16 cellular contexts compared by ENCODE assay signal in the genomic region with DNA sequence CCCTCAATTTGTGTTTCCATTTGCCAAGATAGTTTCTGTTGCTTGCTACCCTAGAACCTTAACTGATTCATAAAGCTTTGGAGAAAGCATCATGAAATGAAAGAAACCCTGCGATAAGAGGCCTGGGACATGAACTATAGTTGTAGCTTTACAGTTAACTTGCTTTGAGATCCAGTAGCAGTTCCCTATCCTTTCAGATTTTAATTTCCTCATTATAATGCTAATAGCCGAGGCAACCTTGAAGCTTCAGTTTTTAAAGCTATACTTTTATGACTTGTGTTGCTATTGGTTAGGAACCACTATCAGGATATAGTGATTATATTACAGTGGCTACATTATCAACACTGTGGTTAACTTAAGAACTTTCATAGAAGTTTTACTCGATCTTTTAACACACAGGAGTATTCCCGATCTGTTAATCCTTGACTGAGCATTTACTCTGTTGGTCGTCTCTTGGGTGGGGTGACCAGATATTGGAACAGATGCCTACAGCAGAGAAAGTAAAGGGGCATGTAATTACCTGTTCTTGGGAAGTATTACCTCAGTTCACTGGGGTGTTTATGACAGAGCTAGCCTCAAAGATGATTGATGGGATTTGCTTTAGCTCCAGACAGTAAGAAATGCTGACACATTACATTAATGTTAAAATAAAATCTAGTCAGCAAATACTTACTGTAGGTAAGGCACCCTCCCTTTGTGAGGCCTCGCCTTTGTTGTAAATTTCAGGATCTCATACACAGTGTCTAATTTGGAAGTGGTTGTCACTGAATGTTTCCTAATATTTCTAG.
A peak's percentile ranks its signal among the peaks of the same experiment; 100 is the strongest.
DNase-seq lines count a peak whose midpoint lies in the region; ATAC-seq and TF ChIP-seq lines count a peak whose summit lies in the region.
"Had no signal": no experiment of that assay in that cellular context is flagged by ENCODE, and none has a peak within 500 bp of the region (broad histone marks: within the 10 kb centered on the region; RNA-seq: fewer than 3 reads in every experiment).

No MANE protein-coding gene starts in this region.

- peaks cover 11% of the 10 kb centered on the region for H3K36me3 Mint-ChIP-seq in WTC11

- no peak overlapping the region for H3K27ac ChIP-seq in HUES6 (ENCODE audit: low read depth, low read length)
- H3K27ac ChIP-seq: C4-2B, KMS-11 had no signal

- CTCF ChIA-PET in WTC11 (lab: Charles Lee) (interaction anchor here (1.7 kb wide), 1 partner anchor 46 kb away, joined by 14 read pairs; no protein-coding TSS in a partner anchor), HEK293T (lab: Yijun Ruan, JAX) (no interaction called here)

- no peaks in the 10 kb centered on the region for H3K27me3 ChIP-seq in HUES6 (ENCODE audit: control insufficient read depth, insufficient read depth, low read length)

- no peak for DNase-seq in WTC11 (ENCODE audit: low spot score)
- DNase-seq in NCI-H510A (lab: John Stamatoyannopoulos, UW) = no peak
- no peak for DNase-seq in NCI-H510A treated with DMSO at 0.1 percent for 48 hours (lab: John Stamatoyannopoulos, UW)
- DNase-seq in HEK293T (ENCODE audit: extremely low spot score) = no peak
- DNase-seq in effector CD4-positive, alpha-beta T cell = no peak
- DNase-seq: AML-193, DND-41, H7, NCI-H187 treated with DMSO at 0.1 percent for 48 hours, Right ventricle myocardium superior, SW 1271 had no signal

- H3K9ac ChIP-seq in HUES6 (ENCODE audit: low read length) = no peak overlapping the region
- H3K9ac ChIP-seq: KMS-11 had no signal

- H3K9me3 ChIP-seq in HUES6 (ENCODE audit: control insufficient read depth, insufficient read depth, low read depth, low read length) = peaks cover 8% of the 10 kb centered on the region; the same call in 1 of the 2 replicates

- H3K4me3 ChIP-seq in HUES6 (ENCODE audit: low read depth, low read length) = 0 out of 2 replicates have a peak overlapping the region, but pooled peaks have one; percentile 21

- no peak for TF ChIP-seq CTCF in WTC11 (IDR thresholded peaks at IDR 0.05)

- no peaks in the 10 kb centered on the region for H3K36me3 ChIP-seq in HUES6 (ENCODE audit: control insufficient read depth, insufficient read depth, low read length)

- no peak overlapping the region; the same call in 1 of the 2 replicates for H3K27ac Mint-ChIP-seq in WTC11

- ATAC-seq in WTC11 = peak; percentile 67
- ATAC-seq in esophagus mucosa = peak; percentile 97
- ATAC-seq: Panc1 had no signal

- H3K27me3 Mint-ChIP-seq in WTC11 (ENCODE audit: low read depth) = peaks cover 13% of the 10 kb centered on the region

- peak overlapping the region; percentile 40; the same call in 1 of the 2 replicates for H3K4me3 Mint-ChIP-seq in WTC11

- POLR2A ChIA-PET in WTC11 (lab: Charles Lee) = interaction anchor here (0.6 kb wide), 1 partner anchor 10 kb away, joined by 3 read pairs; no protein-coding TSS in a partner anchor
- POLR2A ChIA-PET in HEK293T (lab: Yijun Ruan, JAX) = no interaction called here

- H3K4me1 Mint-ChIP-seq in WTC11 = peaks cover 66% of the 10 kb centered on the region

- peaks cover 16% of the 10 kb centered on the region for H3K9me3 Mint-ChIP-seq in WTC11

- H3K4me1 ChIP-seq in HUES6 (ENCODE audit: control insufficient read depth, insufficient read depth, low read length) = peaks cover 51% of the 10 kb centered on the region

TF ChIP-seq in WTC11, 78 proteins besides CTCF, POLR2A, EP300 and RAD21 (continues in another document):
- TF ChIP-seq GRHL2 (CRISPR knock-in tag; IDR thresholded peaks at IDR 0.05; ENCODE audit: insufficient replicate concordance, severe bottlenecking) (no peak), TP53 (CRISPR knock-in tag; IDR thresholded peaks at IDR 0.05) (no peak)
- TF ChIP-seq, protein P1, sequence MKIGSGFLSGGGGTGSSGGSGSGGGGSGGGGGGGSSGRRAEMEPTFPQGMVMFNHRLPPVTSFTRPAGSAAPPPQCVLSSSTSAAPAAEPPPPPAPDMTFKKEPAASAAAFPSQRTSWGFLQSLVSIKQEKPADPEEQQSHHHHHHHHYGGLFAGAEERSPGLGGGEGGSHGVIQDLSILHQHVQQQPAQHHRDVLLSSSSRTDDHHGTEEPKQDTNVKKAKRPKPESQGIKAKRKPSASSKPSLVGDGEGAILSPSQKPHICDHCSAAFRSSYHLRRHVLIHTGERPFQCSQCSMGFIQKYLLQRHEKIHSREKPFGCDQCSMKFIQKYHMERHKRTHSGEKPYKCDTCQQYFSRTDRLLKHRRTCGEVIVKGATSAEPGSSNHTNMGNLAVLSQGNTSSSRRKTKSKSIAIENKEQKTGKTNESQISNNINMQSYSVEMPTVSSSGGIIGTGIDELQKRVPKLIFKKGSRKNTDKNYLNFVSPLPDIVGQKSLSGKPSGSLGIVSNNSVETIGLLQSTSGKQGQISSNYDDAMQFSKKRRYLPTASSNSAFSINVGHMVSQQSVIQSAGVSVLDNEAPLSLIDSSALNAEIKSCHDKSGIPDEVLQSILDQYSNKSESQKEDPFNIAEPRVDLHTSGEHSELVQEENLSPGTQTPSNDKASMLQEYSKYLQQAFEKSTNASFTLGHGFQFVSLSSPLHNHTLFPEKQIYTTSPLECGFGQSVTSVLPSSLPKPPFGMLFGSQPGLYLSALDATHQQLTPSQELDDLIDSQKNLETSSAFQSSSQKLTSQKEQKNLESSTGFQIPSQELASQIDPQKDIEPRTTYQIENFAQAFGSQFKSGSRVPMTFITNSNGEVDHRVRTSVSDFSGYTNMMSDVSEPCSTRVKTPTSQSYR (CRISPR knock-in tag; IDR thresholded peaks at IDR 0.05) = no peak
- TF ChIP-seq, protein P2, sequence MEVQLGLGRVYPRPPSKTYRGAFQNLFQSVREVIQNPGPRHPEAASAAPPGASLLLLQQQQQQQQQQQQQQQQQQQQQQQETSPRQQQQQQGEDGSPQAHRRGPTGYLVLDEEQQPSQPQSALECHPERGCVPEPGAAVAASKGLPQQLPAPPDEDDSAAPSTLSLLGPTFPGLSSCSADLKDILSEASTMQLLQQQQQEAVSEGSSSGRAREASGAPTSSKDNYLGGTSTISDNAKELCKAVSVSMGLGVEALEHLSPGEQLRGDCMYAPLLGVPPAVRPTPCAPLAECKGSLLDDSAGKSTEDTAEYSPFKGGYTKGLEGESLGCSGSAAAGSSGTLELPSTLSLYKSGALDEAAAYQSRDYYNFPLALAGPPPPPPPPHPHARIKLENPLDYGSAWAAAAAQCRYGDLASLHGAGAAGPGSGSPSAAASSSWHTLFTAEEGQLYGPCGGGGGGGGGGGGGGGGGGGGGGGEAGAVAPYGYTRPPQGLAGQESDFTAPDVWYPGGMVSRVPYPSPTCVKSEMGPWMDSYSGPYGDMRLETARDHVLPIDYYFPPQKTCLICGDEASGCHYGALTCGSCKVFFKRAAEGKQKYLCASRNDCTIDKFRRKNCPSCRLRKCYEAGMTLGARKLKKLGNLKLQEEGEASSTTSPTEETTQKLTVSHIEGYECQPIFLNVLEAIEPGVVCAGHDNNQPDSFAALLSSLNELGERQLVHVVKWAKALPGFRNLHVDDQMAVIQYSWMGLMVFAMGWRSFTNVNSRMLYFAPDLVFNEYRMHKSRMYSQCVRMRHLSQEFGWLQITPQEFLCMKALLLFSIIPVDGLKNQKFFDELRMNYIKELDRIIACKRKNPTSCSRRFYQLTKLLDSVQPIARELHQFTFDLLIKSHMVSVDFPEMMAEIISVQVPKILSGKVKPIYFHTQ (CRISPR knock-in tag; IDR thresholded peaks at IDR 0.05) = no peak

TF ChIP-seq in HEK293T, 16 proteins besides CTCF, POLR2A, EP300 and RAD21:
- TF ChIP-seq L3MBTL2 (conservative IDR thresholded peaks at IDR 0.05) (no peak), HDGF (IDR thresholded peaks at IDR 0.05; ENCODE audit: borderline replicate concordance) (no peak), NFRKB (IDR thresholded peaks at IDR 0.05) (no peak), TARDBP (IDR thresholded peaks at IDR 0.05) (no peak), ELF4 (IDR thresholded peaks at IDR 0.05) (no peak), CTBP1 (IDR thresholded peaks at IDR 0.05; ENCODE audit: borderline replicate concordance) (no peak), FOXK2 (IDR thresholded peaks at IDR 0.05) (no peak), FOXM1 (IDR thresholded peaks at IDR 0.05; ENCODE audit: borderline replicate concordance) (no peak), SUZ12 (IDR thresholded peaks at IDR 0.05) (no peak), BHLHE40 (IDR thresholded peaks at IDR 0.05; ENCODE audit: borderline replicate concordance) (no peak)
- TF ChIP-seq, protein P3, sequence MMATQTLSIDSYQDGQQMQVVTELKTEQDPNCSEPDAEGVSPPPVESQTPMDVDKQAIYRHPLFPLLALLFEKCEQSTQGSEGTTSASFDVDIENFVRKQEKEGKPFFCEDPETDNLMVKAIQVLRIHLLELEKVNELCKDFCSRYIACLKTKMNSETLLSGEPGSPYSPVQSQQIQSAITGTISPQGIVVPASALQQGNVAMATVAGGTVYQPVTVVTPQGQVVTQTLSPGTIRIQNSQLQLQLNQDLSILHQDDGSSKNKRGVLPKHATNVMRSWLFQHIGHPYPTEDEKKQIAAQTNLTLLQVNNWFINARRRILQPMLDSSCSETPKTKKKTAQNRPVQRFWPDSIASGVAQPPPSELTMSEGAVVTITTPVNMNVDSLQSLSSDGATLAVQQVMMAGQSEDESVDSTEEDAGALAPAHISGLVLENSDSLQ (IDR thresholded peaks at IDR 0.05) = no peak
